Comparison of ENCODE assay signal across 1 cellular context in the genomic region with DNA sequence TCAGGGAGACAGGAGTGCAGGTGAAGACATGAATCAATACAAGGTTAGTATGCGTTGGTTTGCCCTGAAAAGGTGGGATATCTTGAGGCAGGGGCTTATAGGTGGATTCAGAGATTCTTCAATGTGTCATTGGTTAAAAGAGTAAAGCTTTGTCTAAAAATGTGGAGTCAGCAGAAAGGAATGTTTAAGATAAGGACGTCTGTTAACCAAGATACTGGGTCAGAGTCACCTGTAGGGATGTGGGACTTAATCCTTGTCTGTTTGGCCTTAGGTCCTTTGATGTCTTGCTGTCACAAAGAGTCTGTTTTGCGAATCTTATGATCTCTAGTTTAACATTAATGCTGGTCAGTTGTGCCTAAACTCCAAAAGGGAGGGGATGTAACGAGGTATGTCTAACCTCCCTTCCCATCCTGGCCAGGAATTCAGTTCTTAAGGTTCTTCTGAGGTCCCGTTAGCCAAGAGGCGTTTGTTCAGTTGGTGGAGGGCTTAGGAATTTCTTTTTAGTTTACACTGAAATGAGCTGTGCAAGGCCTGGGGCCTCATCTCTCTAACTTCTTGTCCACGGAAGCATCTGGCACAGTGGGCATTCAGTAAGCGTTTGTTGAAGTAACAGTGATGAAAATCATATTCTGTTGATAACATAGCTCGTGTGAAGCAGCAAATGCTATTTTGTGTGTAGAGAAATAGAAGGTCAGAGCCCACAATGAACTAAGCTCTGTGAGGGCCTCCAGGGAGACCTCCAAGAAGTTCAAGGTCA.
TF ChIP-seq lines count a peak whose summit lies in the region.

No MANE protein-coding gene starts in this region.

TF ChIP-seq in HepG2, 621 proteins besides CTCF, POLR2A, EP300 and RAD21 (continued from another document and continues in another):
- TF ChIP-seq HNF1A (IDR thresholded peaks at IDR 0.05; ENCODE audit: low read depth) (peak; percentile 49; the same call in 1 of the 2 replicates), HNF1A (CRISPR knock-in tag; IDR thresholded peaks at IDR 0.05; ENCODE audit: borderline replicate concordance) (peak; percentile 83; the same call in 1 of the 2 replicates), ZNF792 (CRISPR knock-in tag; IDR thresholded peaks at IDR 0.05) (peak; percentile 21; the same call in 1 of the 2 replicates), ZNF800 (CRISPR knock-in tag; IDR thresholded peaks at IDR 0.05) (no peak), PAXIP1 (CRISPR knock-in tag; conservative IDR thresholded peaks at IDR 0.05) (peak; percentile 69), SAFB2 (CRISPR knock-in tag; IDR thresholded peaks at IDR 0.05; ENCODE audit: borderline replicate concordance, low read depth) (no peak), NR2C2 (CRISPR knock-in tag; IDR thresholded peaks at IDR 0.05; ENCODE audit: borderline replicate concordance) (0 out of 2 replicates have a peak, but pooled peaks have one; percentile 26), ZNF367 (CRISPR knock-in tag; IDR thresholded peaks at IDR 0.05; ENCODE audit: borderline replicate concordance) (no peak), ZMYM2 (CRISPR knock-in tag; IDR thresholded peaks at IDR 0.05) (peak; percentile 26; the same call in 1 of the 2 replicates), HMG20B (CRISPR knock-in tag; conservative IDR thresholded peaks at IDR 0.05) (no peak), SOX13 (IDR thresholded peaks at IDR 0.05) (no peak), SOX13 (CRISPR knock-in tag; conservative IDR thresholded peaks at IDR 0.05 in 1 of 2, IDR thresholded peaks at IDR 0.05 in 1 of 2) (peak in 1 of 2 experiments; percentile 84; a peak in 2 of 4 replicates), ZNF691 (CRISPR knock-in tag; IDR thresholded peaks at IDR 0.05; ENCODE audit: borderline replicate concordance, low read depth) (no peak), ATM (IDR thresholded peaks at IDR 0.05; ENCODE audit: borderline replicate concordance) (no peak), KDM6A (CRISPR knock-in tag; IDR thresholded peaks at IDR 0.05; ENCODE audit: low read depth) (peak; percentile 39; the same call in 1 of the 2 replicates), ZNF891 (CRISPR knock-in tag; IDR thresholded peaks at IDR 0.05) (no peak), KLF16 (CRISPR knock-in tag; IDR thresholded peaks at IDR 0.05) (0 out of 4 replicates have a peak, but pooled peaks of 1 of the 2 experiments have one; percentile 30), CREM (IDR thresholded peaks at IDR 0.05) (peak; percentile 74; the same call in 1 of the 2 replicates), CREM (CRISPR knock-in tag; IDR thresholded peaks at IDR 0.05) (no peak), AKNA (CRISPR knock-in tag; IDR thresholded peaks at IDR 0.05; ENCODE audit: borderline replicate concordance) (no peak), HDAC2 (CRISPR knock-in tag; IDR thresholded peaks at IDR 0.05) (peak; percentile 54; the same call in 1 of the 2 replicates), MLLT10 (CRISPR knock-in tag; IDR thresholded peaks at IDR 0.05) (no peak), ERF (CRISPR knock-in tag; IDR thresholded peaks at IDR 0.05) (0 out of 2 replicates have a peak, but pooled peaks have one; percentile 23), PHF20 (CRISPR knock-in tag; IDR thresholded peaks at IDR 0.05) (no peak), MAX (IDR thresholded peaks at IDR 0.05) (0 out of 2 replicates have a peak, but pooled peaks have one; percentile 24), SIX4 (CRISPR knock-in tag; IDR thresholded peaks at IDR 0.05) (0 out of 2 replicates have a peak, but pooled peaks have one; percentile 17), GPN1 (CRISPR knock-in tag; IDR thresholded peaks at IDR 0.05; ENCODE audit: borderline replicate concordance) (no peak)
- TF ChIP-seq, protein P1, sequence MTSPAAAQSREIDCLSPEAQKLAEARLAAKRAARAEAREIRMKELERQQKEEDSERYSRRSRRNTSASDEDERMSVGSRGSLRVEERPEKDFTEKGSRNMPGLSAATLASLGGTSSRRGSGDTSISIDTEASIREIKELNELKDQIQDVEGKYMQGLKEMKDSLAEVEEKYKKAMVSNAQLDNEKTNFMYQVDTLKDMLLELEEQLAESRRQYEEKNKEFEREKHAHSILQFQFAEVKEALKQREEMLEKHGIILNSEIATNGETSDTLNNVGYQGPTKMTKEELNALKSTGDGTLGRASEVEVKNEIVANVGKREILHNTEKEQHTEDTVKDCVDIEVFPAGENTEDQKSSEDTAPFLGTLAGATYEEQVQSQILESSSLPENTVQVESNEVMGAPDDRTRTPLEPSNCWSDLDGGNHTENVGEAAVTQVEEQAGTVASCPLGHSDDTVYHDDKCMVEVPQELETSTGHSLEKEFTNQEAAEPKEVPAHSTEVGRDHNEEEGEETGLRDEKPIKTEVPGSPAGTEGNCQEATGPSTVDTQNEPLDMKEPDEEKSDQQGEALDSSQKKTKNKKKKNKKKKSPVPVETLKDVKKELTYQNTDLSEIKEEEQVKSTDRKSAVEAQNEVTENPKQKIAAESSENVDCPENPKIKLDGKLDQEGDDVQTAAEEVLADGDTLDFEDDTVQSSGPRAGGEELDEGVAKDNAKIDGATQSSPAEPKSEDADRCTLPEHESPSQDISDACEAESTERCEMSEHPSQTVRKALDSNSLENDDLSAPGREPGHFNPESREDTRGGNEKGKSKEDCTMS (CRISPR knock-in tag; conservative IDR thresholded peaks at IDR 0.05), result no peak
- TF ChIP-seq, protein P2, sequence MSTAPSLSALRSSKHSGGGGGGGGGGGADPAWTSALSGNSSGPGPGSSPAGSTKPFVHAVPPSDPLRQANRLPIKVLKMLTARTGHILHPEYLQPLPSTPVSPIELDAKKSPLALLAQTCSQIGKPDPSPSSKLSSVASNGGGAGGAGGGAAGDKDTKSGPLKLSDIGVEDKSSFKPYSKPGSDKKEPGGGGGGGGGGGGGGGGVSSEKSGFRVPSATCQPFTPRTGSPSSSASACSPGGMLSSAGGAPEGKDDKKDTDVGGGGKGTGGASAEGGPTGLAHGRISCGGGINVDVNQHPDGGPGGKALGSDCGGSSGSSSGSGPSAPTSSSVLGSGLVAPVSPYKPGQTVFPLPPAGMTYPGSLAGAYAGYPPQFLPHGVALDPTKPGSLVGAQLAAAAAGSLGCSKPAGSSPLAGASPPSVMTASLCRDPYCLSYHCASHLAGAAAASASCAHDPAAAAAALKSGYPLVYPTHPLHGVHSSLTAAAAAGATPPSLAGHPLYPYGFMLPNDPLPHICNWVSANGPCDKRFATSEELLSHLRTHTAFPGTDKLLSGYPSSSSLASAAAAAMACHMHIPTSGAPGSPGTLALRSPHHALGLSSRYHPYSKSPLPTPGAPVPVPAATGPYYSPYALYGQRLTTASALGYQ (CRISPR knock-in tag; IDR thresholded peaks at IDR 0.05), result peak; percentile 75; the same call in 1 of the 2 replicates
